ENCODE assay signal across 8 cellular contexts in the genomic region with DNA sequence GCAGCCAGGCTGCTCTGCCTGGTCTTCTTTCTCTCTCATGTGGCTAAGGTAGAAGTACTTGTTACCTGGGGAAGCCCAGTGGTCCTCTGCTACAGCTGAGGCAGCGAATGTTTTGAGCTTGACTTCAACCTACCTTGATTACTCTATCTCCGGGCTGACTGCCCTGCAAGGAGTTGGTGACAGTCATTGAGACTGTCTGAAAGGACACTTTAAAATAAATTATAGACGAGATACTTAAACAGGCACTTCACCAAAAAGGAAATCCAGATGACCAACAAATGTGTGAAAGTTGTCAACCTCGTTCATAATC. TPM values are rescaled to one million over a fixed set of nuclear protein-coding genes. Genes with fewer than 3 reads are reported as not detected.
A peak's percentile ranks its signal among the peaks of the same experiment; 100 is the strongest.
DNase-seq lines count a peak whose midpoint lies in the region; ATAC-seq and TF ChIP-seq lines count a peak whose summit lies in the region.

No MANE protein-coding gene starts in this region.

- in situ Hi-C loops in Panc1 (cut with HindIII; ENCODE audit: low pct_unique_long_range_greater_than_20kb, low sequenced_read_pairs): no loop called here

- no peaks in the 10 kb centered on the region for H3K9me3 Mint-ChIP-seq in stimulated activated effector memory CD8-positive, alpha-beta T cell treated with anti-CD3 and anti-CD28 coated beads, Interleukin-12 subunit alpha, Interleukin-12 subunit beta, amount 100 ng/mL, for 72 hours

- ATAC-seq in SK-N-SH treated with all-trans-retinoic acid at 6 μM for 48 hours (no peak; the same call in 2 of the 3 replicates), Panc1 (peak; percentile 65)
- ATAC-seq in stimulated activated effector memory CD8-positive, alpha-beta T cell treated with anti-CD3 and anti-CD28 coated beads, Interleukin-12 subunit alpha, Interleukin-12 subunit beta, amount 100 ng/mL, for 72 hours: no peak

- H3K4me1 ChIP-seq in SK-N-SH (ENCODE audit: control insufficient read depth in 1 of 2, insufficient read depth in 2 of 2, low read depth in 1 of 2, low read length in 1 of 2) (peaks cover 0 to 7% of the 10 kb centered on the region in 2 experiments; a peak in 1 of 4 replicates), Panc1 (ENCODE audit: control insufficient read depth, insufficient read depth, low read length) (peaks cover 10% of the 10 kb centered on the region; the same call in 1 of the 2 replicates)

- H3K9me3 ChIP-seq in SK-N-SH: no peaks in the 10 kb centered on the region
- H3K9me3 ChIP-seq in Panc1 (ENCODE audit: control insufficient read depth, insufficient read depth, low read depth, low read length): no peaks in the 10 kb centered on the region

- peaks cover 0 to 1% of the 10 kb centered on the region in 2 experiments for H3K36me3 ChIP-seq in SK-N-SH (replicated peaks in 1 of 2; ENCODE audit: control insufficient read depth in 1 of 2, insufficient read depth in 2 of 2, low read length in 1 of 2)
- peaks cover 6% of the 10 kb centered on the region; the same call in 1 of the 2 replicates for H3K36me3 ChIP-seq in Panc1 (ENCODE audit: control insufficient read depth, insufficient read depth, low read length)

- DNase-seq in SK-N-SH (no peak), Panc1 (ENCODE audit: low read depth, low spot score) (no peak), fibroblast of villous mesenchyme (ENCODE audit: low read depth) (no peak), NCI-H345 treated with DMSO at 0.1 percent for 48 hours (lab: John Stamatoyannopoulos, UW; ENCODE audit: unreplicated experiment) (no peak), COLO668 (lab: John Stamatoyannopoulos, UW; ENCODE audit: unreplicated experiment) (no peak), DMS79 treated with DMSO at 0.1 percent for 48 hours (lab: John Stamatoyannopoulos, UW) (no peak)
- DNase-seq in stimulated activated effector memory CD8-positive, alpha-beta T cell treated with anti-CD3 and anti-CD28 coated beads, Interleukin-12 subunit alpha, Interleukin-12 subunit beta, amount 100 ng/mL, for 72 hours (ENCODE audit: low spot score in 2 of 2): no peak

- TF ChIP-seq RAD21 in SK-N-SH (IDR thresholded peaks at IDR 0.05; ENCODE audit: low read length): no peak

- CTCF ChIA-PET in SK-N-SH (lab: Yijun Ruan, JAX): no interaction called here
- CTCF ChIA-PET in Panc1 (lab: Charles Lee): no interaction called here

- peaks cover 38% of the 10 kb centered on the region for H3K79me2 ChIP-seq in SK-N-SH (ENCODE audit: insufficient read depth)

- BruUV-seq in Panc1 (replicated peaks; lab: Mats Ljungman, UMichigan): no TSS peak

- POLR2A ChIA-PET in SK-N-SH (lab: Yijun Ruan, JAX): no interaction called here
- POLR2A ChIA-PET in Panc1 (lab: Charles Lee): no interaction called here

- H3K9ac ChIP-seq in SK-N-SH: peak overlapping the region; percentile 79; the same call in 1 of the 2 replicates

- WGBS in SK-N-SH (ENCODE audit: low lambda C conversion rate): 14% methylated on average over 4 of the region's 4 CpGs

- peaks cover 14% of the 10 kb centered on the region for H3K4me1 Mint-ChIP-seq in stimulated activated effector memory CD8-positive, alpha-beta T cell treated with anti-CD3 and anti-CD28 coated beads, Interleukin-12 subunit alpha, Interleukin-12 subunit beta, amount 100 ng/mL, for 72 hours

- peaks cover 18% of the 10 kb centered on the region for H3K36me3 Mint-ChIP-seq in stimulated activated effector memory CD8-positive, alpha-beta T cell treated with anti-CD3 and anti-CD28 coated beads, Interleukin-12 subunit alpha, Interleukin-12 subunit beta, amount 100 ng/mL, for 72 hours

- no peak for TF ChIP-seq EP300 in SK-N-SH (IDR thresholded peaks at IDR 0.05; ENCODE audit: borderline replicate concordance in 1 of 2, low read depth in 1 of 2, low read length in 1 of 2)

- H3K4me2 ChIP-seq in SK-N-SH: peak overlapping the region; percentile 94

- H3K9me2 ChIP-seq in SK-N-SH: no peaks in the 10 kb centered on the region

- H3K4me3 ChIP-seq in SK-N-SH (ENCODE audit: low read depth in 2 of 2, low read length in 1 of 2): peak overlapping the region; percentile 73 to 95
- H3K4me3 ChIP-seq in Panc1 (ENCODE audit: low read depth in 2 of 2, low read length in 2 of 2): peak overlapping the region; percentile 87 to 90
- peak overlapping the region; percentile 93 for H3K4me3 ChIP-seq in fibroblast of villous mesenchyme (ENCODE audit: low read depth, low read length)

- H3K27me3 ChIP-seq in SK-N-SH (ENCODE audit: insufficient read depth): no peaks in the 10 kb centered on the region
- H3K27me3 ChIP-seq in Panc1 (ENCODE audit: control insufficient read depth, insufficient read depth, low read length): no peaks in the 10 kb centered on the region

- H3K27ac ChIP-seq in SK-N-SH (ENCODE audit: low read depth in 2 of 2, low read length in 1 of 2): no peak overlapping the region
- peak overlapping the region; percentile 91 for H3K27ac ChIP-seq in Panc1 (ENCODE audit: low read length)

- H2AFZ ChIP-seq in SK-N-SH (ENCODE audit: low read depth): peak overlapping the region; percentile 90; the same call in 1 of the 2 replicates

- peak overlapping the region; percentile 82 for H3K4me3 Mint-ChIP-seq in stimulated activated effector memory CD8-positive, alpha-beta T cell treated with anti-CD3 and anti-CD28 coated beads, Interleukin-12 subunit alpha, Interleukin-12 subunit beta, amount 100 ng/mL, for 72 hours

- no peak for TF ChIP-seq CTCF in SK-N-SH (IDR thresholded peaks at IDR 0.05)
- TF ChIP-seq CTCF in Panc1 (IDR thresholded peaks at IDR 0.05): no peak
- TF ChIP-seq CTCF in fibroblast of villous mesenchyme (IDR thresholded peaks at IDR 0.05; ENCODE audit: insufficient read depth, low read depth, low read length): no peak

- intact Hi-C loops in Panc1 (cut with micrococcal nuclease; ENCODE audit: unreplicated experiment): no loop called here

- H4K20me1 ChIP-seq in SK-N-SH (ENCODE audit: insufficient read depth): no peaks in the 10 kb centered on the region

- peaks cover 5% of the 10 kb centered on the region for H3F3A ChIP-seq in SK-N-SH (replicated peaks; ENCODE audit: insufficient read depth)

- H3K27ac Mint-ChIP-seq in stimulated activated effector memory CD8-positive, alpha-beta T cell treated with anti-CD3 and anti-CD28 coated beads, Interleukin-12 subunit alpha, Interleukin-12 subunit beta, amount 100 ng/mL, for 72 hours: peak overlapping the region; percentile 53

TF ChIP-seq in SK-N-SH, 30 proteins besides CTCF, POLR2A, EP300 and RAD21 (continues in another document):
- no peak for TF ChIP-seq RXRA (IDR thresholded peaks at IDR 0.05; ENCODE audit: borderline replicate concordance, low read depth)
- no peak for TF ChIP-seq MEF2A (IDR thresholded peaks at IDR 0.05; ENCODE audit: borderline replicate concordance, low read depth)
- TF ChIP-seq NRF1 (IDR thresholded peaks at IDR 0.05; ENCODE audit: low read depth, low read length): no peak
- TF ChIP-seq IRF3 (IDR thresholded peaks at IDR 0.05; ENCODE audit: low read depth, low read length): no peak
- TF ChIP-seq MXI1 (IDR thresholded peaks at IDR 0.05; ENCODE audit: low read depth, low read length): no peak

TF ChIP-seq in SK-N-SH treated with all-trans-retinoic acid at 6 μM for 48 hours, 23 proteins besides CTCF, POLR2A, EP300 and RAD21:
- TF ChIP-seq, protein P1, sequence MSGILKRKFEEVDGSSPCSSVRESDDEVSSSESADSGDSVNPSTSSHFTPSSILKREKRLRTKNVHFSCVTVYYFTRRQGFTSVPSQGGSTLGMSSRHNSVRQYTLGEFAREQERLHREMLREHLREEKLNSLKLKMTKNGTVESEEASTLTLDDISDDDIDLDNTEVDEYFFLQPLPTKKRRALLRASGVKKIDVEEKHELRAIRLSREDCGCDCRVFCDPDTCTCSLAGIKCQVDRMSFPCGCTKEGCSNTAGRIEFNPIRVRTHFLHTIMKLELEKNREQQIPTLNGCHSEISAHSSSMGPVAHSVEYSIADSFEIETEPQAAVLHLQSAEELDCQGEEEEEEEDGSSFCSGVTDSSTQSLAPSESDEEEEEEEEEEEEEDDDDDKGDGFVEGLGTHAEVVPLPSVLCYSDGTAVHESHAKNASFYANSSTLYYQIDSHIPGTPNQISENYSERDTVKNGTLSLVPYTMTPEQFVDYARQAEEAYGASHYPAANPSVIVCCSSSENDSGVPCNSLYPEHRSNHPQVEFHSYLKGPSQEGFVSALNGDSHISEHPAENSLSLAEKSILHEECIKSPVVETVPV (CRISPR knock-in tag; IDR thresholded peaks at IDR 0.05): no peak

RNA-seq across cellular contexts. Expression of gene CIT, which starts 0.5 kb away (rescaled TPM):
- 5.7 and 7.7 TPM in 2 replicates for polyA plus RNA-seq in SK-N-SH (2012; rRNA removed)
- polyA plus RNA-seq in SK-N-SH (2012; cell fraction: cytosol; rRNA removed): 3.0 and 4.6 TPM in 2 replicates
- 17.8 and 19.8 TPM in 2 replicates for polyA plus RNA-seq in SK-N-SH (2012; cell fraction: nucleus; rRNA removed)
- 67.9 TPM for total RNA-seq in Panc1 (2021; ENCODE audit: unreplicated experiment)
- 22.4 TPM for polyA plus RNA-seq in Panc1 (2012; ENCODE audit: insufficient read length)
- total RNA-seq in fibroblast of villous mesenchyme: 18.4 and 20.7 TPM in 2 replicates
